In genomic region chr7:94620703-94621118, GRCh38 we compare ENCODE assay signal across 8 cellular contexts. TPM values are rescaled to one million over a fixed set of nuclear protein-coding genes. Genes with fewer than 3 reads are reported as not detected.
DNase-seq lines count a peak whose midpoint lies in the region; ATAC-seq and TF ChIP-seq lines count a peak whose summit lies in the region.

No MANE protein-coding gene starts in this region.

- H3F3A ChIP-seq in SK-N-SH (replicated peaks; ENCODE audit: insufficient read depth): peaks cover 21% of the 10 kb centered on the region

- H3K36me3 ChIP-seq in SK-N-SH (replicated peaks in 1 of 2; ENCODE audit: control insufficient read depth in 1 of 2, insufficient read depth in 2 of 2, low read length in 1 of 2) (peaks cover 50 to 63% of the 10 kb centered on the region in 2 experiments), brain microvascular endothelial cell (replicated peaks) (no peaks in the 10 kb centered on the region)

- TF ChIP-seq CTCF in GM20000 (IDR thresholded peaks at IDR 0.05; ENCODE audit: extremely low read depth, missing control alignments) (no peak), SK-N-SH (IDR thresholded peaks at IDR 0.05) (no peak), brain microvascular endothelial cell (IDR thresholded peaks at IDR 0.05; ENCODE audit: low read depth, low read length, missing control alignments) (no peak)

- peaks cover 14 to 25% of the 10 kb centered on the region in 2 experiments for H3K4me1 ChIP-seq in SK-N-SH (ENCODE audit: control insufficient read depth in 1 of 2, insufficient read depth in 2 of 2, low read depth in 1 of 2, low read length in 1 of 2)

- H3K4me3 ChIP-seq in SK-N-SH (ENCODE audit: low read depth in 2 of 2, low read length in 1 of 2): no peak overlapping the region
- no peak overlapping the region for H3K4me3 ChIP-seq in brain microvascular endothelial cell (ENCODE audit: low read depth, low read length)

- ATAC-seq in HG03520 (IDR thresholded peaks at IDR 0.05; ENCODE audit: unreplicated experiment): peak; percentile 96
- peak; percentile 72 for ATAC-seq in left colon

- 0 out of 2 replicates have a peak overlapping the region, but pooled peaks have one; percentile 0 for H3K4me2 ChIP-seq in SK-N-SH

- H3K9me2 ChIP-seq in SK-N-SH: no peaks in the 10 kb centered on the region

- POLR2A ChIA-PET in SK-N-SH (lab: Yijun Ruan, JAX): no interaction called here

- peak overlapping the region; percentile 69 to 72 for H3K27ac ChIP-seq in SK-N-SH (ENCODE audit: low read depth in 2 of 2, low read length in 1 of 2)
- peak overlapping the region; percentile 20 for H3K27ac ChIP-seq in brain microvascular endothelial cell

- H3K79me2 ChIP-seq in SK-N-SH (ENCODE audit: insufficient read depth): no peaks in the 10 kb centered on the region

- in situ Hi-C loops in brain microvascular endothelial cell (cut with HindIII; ENCODE audit: low pct_ligation_motif_present, low sequenced_read_pairs): no loop called here

- peak; percentile 70 to 91 for TF ChIP-seq EP300 in SK-N-SH (IDR thresholded peaks at IDR 0.05; ENCODE audit: borderline replicate concordance in 1 of 2, low read depth in 1 of 2, low read length in 1 of 2)

- DNase-seq in DMS53 treated with DMSO at 0.1 percent for 48 hours (lab: John Stamatoyannopoulos, UW; ENCODE audit: unreplicated experiment): peak; percentile 91
- peak; percentile 52 for DNase-seq in GM20000 (ENCODE audit: low spot score)
- DNase-seq in SK-N-SH: peak; percentile 33
- peak; percentile 86 for DNase-seq in brain microvascular endothelial cell
- peak; percentile 31 to 64 for DNase-seq in left colon
- DNase-seq in stimulated activated CD4-positive, alpha-beta T cell treated with anti-CD3 and anti-CD28 coated beads, TNF-alpha, amount 100 ng/mL, for 4 hours (ENCODE audit: low read depth in 3 of 3): peak in 2 of 3 experiments; percentile 1 to 2
- DNase-seq in activated gamma-delta T cell (lab: John Stamatoyannopoulos, UW): no peak

- no peaks in the 10 kb centered on the region; the same call in 1 of the 2 replicates for H4K20me1 ChIP-seq in SK-N-SH (ENCODE audit: insufficient read depth)

- H3K27me3 ChIP-seq in SK-N-SH (ENCODE audit: insufficient read depth) (no peaks in the 10 kb centered on the region), brain microvascular endothelial cell (replicated peaks) (no peaks in the 10 kb centered on the region)

- H2AFZ ChIP-seq in SK-N-SH (ENCODE audit: low read depth): no peak overlapping the region

- intact Hi-C loops in left colon (cut with DNase I, micrococcal nuclease): no loop called here

- no peak for TF ChIP-seq RAD21 in SK-N-SH (IDR thresholded peaks at IDR 0.05; ENCODE audit: low read length)

- H3K9ac ChIP-seq in SK-N-SH: no peak overlapping the region; the same call in 1 of the 2 replicates

- 5% methylated on average over 2 of the region's 2 CpGs for WGBS in SK-N-SH (ENCODE audit: low lambda C conversion rate)

- CTCF ChIA-PET in SK-N-SH (lab: Yijun Ruan, JAX): interaction anchor here (0.8 to 1.7 kb wide), 5 partner anchors 9 to 172 kb away, joined by 3 to 5 read pairs (median 3); no protein-coding TSS in a partner anchor

- H3K9me3 ChIP-seq in SK-N-SH: no peaks in the 10 kb centered on the region

TF ChIP-seq in SK-N-SH, 30 proteins besides CTCF, POLR2A, EP300 and RAD21 (continues in another document):
- peak; percentile 61; the same call in 1 of the 2 replicates for TF ChIP-seq REST (IDR thresholded peaks at IDR 0.05; ENCODE audit: low read depth, low read length)
- peak; percentile 89 for TF ChIP-seq TEAD4 (IDR thresholded peaks at IDR 0.05; ENCODE audit: borderline replicate concordance, insufficient read depth)
- TF ChIP-seq RCOR1 (IDR thresholded peaks at IDR 0.05; ENCODE audit: low read length): peak; percentile 67; the same call in 1 of the 2 replicates
- TF ChIP-seq MAX (IDR thresholded peaks at IDR 0.05; ENCODE audit: low read depth): peak; percentile 90
- peak; percentile 36; the same call in 1 of the 2 replicates for TF ChIP-seq MXI1 (IDR thresholded peaks at IDR 0.05; ENCODE audit: low read depth, low read length)
- TF ChIP-seq POLR2AphosphoS5 (IDR thresholded peaks at IDR 0.05; ENCODE audit: low read depth, low read length): peak; percentile 72; the same call in 1 of the 2 replicates
- TF ChIP-seq MEF2A (IDR thresholded peaks at IDR 0.05; ENCODE audit: borderline replicate concordance, low read depth): peak; percentile 100
- no peak; the same call in 1 of the 2 replicates for TF ChIP-seq GATA2 (CRISPR knock-in tag; IDR thresholded peaks at IDR 0.05)
- no peak for TF ChIP-seq IRF3 (IDR thresholded peaks at IDR 0.05; ENCODE audit: low read depth, low read length)
- TF ChIP-seq NFIC (IDR thresholded peaks at IDR 0.05; ENCODE audit: borderline replicate concordance): peak; percentile 97
- TF ChIP-seq YY1 (IDR thresholded peaks at IDR 0.05; ENCODE audit: low read depth): peak; percentile 55; the same call in 1 of the 2 replicates
- peak; percentile 97 for TF ChIP-seq RXRA (IDR thresholded peaks at IDR 0.05; ENCODE audit: borderline replicate concordance, low read depth)
- peak; percentile 22; the same call in 1 of the 2 replicates for TF ChIP-seq SMC3 (IDR thresholded peaks at IDR 0.05; ENCODE audit: low read depth, low read length)
- peak; percentile 98 for TF ChIP-seq TCF12 (IDR thresholded peaks at IDR 0.05)
- TF ChIP-seq ELF1 (IDR thresholded peaks at IDR 0.05): peak; percentile 50; the same call in 1 of the 2 replicates
- TF ChIP-seq SIN3A (IDR thresholded peaks at IDR 0.05; ENCODE audit: borderline replicate concordance, low read depth, low read length): peak; percentile 88
- TF ChIP-seq USF1 (IDR thresholded peaks at IDR 0.05; ENCODE audit: borderline replicate concordance, low read depth): peak; percentile 76
- TF ChIP-seq CHD2 (IDR thresholded peaks at IDR 0.05; ENCODE audit: low read length, partially characterized antibody): no peak

RNA-seq across cellular contexts. Expression of gene SGCE, which starts 35.2 kb away (rescaled TPM):
- 69.5 and 91.3 TPM in 2 replicates for polyA plus RNA-seq in SK-N-SH (2012; rRNA removed)
- 93.6 and 102 TPM in 2 replicates for polyA plus RNA-seq in SK-N-SH (2012; cell fraction: cytosol; rRNA removed)
- polyA plus RNA-seq in SK-N-SH (2012; cell fraction: nucleus; rRNA removed): 41.8 and 69.7 TPM in 2 replicates
- total RNA-seq in left colon: 10 to 100 TPM in 1 of 2 donors, 1 to 10 TPM in 1; 7.1 to 15.7 TPM
